29 cellular contexts compared by ENCODE assay signal in the genomic region with DNA sequence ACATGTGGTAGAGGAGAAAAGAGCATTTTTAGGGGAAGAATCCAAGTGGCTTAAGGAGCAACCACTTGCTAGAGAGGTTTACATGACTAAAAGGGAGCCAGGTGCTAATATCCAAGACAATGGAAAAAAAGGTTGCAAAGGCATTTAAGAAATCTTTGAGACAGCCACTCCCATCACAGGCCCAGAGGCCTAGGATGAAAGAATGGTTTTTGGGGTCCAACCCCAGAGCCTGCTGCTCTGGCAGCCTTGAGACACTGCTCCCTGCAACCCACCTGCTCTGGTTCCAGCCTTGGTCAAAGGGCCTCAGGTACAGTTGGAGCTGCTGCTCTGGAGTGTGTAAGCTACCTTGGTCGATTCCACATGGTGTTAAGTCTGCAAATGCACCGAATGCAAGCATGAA.
"Had no signal": no experiment of that assay in that cellular context is flagged by ENCODE, and none has a peak within 500 bp of the region (broad histone marks: within the 10 kb centered on the region; RNA-seq: fewer than 3 reads in every experiment).

No MANE protein-coding gene starts in this region.

- H2AFZ ChIP-seq: neural progenitor cell, parathyroid adenoma had no signal

- H3K4me1 ChIP-seq: neural progenitor cell, parathyroid adenoma, psoas muscle, right lobe of liver, sigmoid colon, stomach, thyroid gland, tibial nerve, upper lobe of left lung, vagina had no signal

- ATAC-seq: natural killer cell; psoas muscle; right cardiac atrium; right lobe of liver; stimulated activated effector memory CD8-positive, alpha-beta T cell treated with anti-CD3 and anti-CD28 coated beads, Interleukin-12 subunit alpha, Interleukin-12 subunit beta, amount 100 ng/mL, for 72 hours; stimulated activated naive B cell treated with anti-CD40 and anti-IgM and Interleukin-4, amounts not matched to agents 10 μg/mL and 1 μg/mL and 100 μg/mL, for 72 hours had no signal

- H3K27ac ChIP-seq: neural progenitor cell, ovary, parathyroid adenoma, psoas muscle, right lobe of liver, sigmoid colon, stomach, thoracic aorta, thyroid gland, tibial nerve, upper lobe of left lung, vagina had no signal

- H3K36me3 Mint-ChIP-seq: natural killer cell; neural progenitor cell; stimulated activated effector memory CD8-positive, alpha-beta T cell treated with anti-CD3 and anti-CD28 coated beads, Interleukin-12 subunit alpha, Interleukin-12 subunit beta, amount 100 ng/mL, for 72 hours had no signal

- H3K27me3 Mint-ChIP-seq: progenitor cell of endocrine pancreas; stimulated activated naive B cell treated with anti-CD40 and anti-IgM and Interleukin-4, amounts not matched to agents 10 μg/mL and 1 μg/mL and 100 μg/mL, for 72 hours; stimulated activated naive CD8-positive, alpha-beta T cell treated with anti-CD3 and anti-CD28 coated beads, Interleukin-15, Interleukin-2, amounts not matched to agents 100 ng/mL and 50 ng/mL, for 24 hours had no signal

- H3K4me2 ChIP-seq: neural progenitor cell had no signal

- H3K4me3 Mint-ChIP-seq: natural killer cell; nephron; neural progenitor cell; stimulated activated effector memory CD8-positive, alpha-beta T cell treated with anti-CD3 and anti-CD28 coated beads, Interleukin-12 subunit alpha, Interleukin-12 subunit beta, amount 100 ng/mL, for 72 hours; stimulated activated naive B cell treated with anti-CD40 and anti-IgM and Interleukin-4, amounts not matched to agents 10 μg/mL and 1 μg/mL and 100 μg/mL, for 72 hours; stimulated activated naive CD8-positive, alpha-beta T cell treated with anti-CD3 and anti-CD28 coated beads, Interleukin-15, Interleukin-2, amounts not matched to agents 100 ng/mL and 50 ng/mL, for 24 hours had no signal

- H3K4me3 ChIP-seq: neural progenitor cell, ovary, psoas muscle, right lobe of liver, sigmoid colon, stomach, thoracic aorta, thyroid gland, tibial nerve, upper lobe of left lung, vagina had no signal

- H3K27me3 ChIP-seq: neural progenitor cell, ovary, right lobe of liver, sigmoid colon, stomach, thyroid gland, tibial nerve, upper lobe of left lung, vagina had no signal

- H3K27ac Mint-ChIP-seq: natural killer cell; nephron; neural progenitor cell; progenitor cell of endocrine pancreas; stimulated activated effector memory CD8-positive, alpha-beta T cell treated with anti-CD3 and anti-CD28 coated beads, Interleukin-12 subunit alpha, Interleukin-12 subunit beta, amount 100 ng/mL, for 72 hours; stimulated activated naive B cell treated with anti-CD40 and anti-IgM and Interleukin-4, amounts not matched to agents 10 μg/mL and 1 μg/mL and 100 μg/mL, for 72 hours; stimulated activated naive CD8-positive, alpha-beta T cell treated with anti-CD3 and anti-CD28 coated beads, Interleukin-15, Interleukin-2, amounts not matched to agents 100 ng/mL and 50 ng/mL, for 24 hours had no signal

- FAIRE-seq: small intestine, urothelium cell line had no signal

- H3K9me3 ChIP-seq: ovary, psoas muscle, right lobe of liver, thoracic aorta, thyroid gland, vagina had no signal

- H3K79me2 ChIP-seq: parathyroid adenoma had no signal

- H3K9ac ChIP-seq: neural progenitor cell, parathyroid adenoma had no signal

- H3K4me1 Mint-ChIP-seq: natural killer cell; nephron; neural progenitor cell; stimulated activated effector memory CD8-positive, alpha-beta T cell treated with anti-CD3 and anti-CD28 coated beads, Interleukin-12 subunit alpha, Interleukin-12 subunit beta, amount 100 ng/mL, for 72 hours had no signal

- DNase-seq: natural killer cell; occipital lobe; ovary; posterior cingulate gyrus; psoas muscle; right cardiac atrium; right lobe of liver; sigmoid colon; small intestine; stimulated activated CD4-positive, alpha-beta T cell treated with anti-CD3 and anti-CD28 coated beads, Interleukin-15, amount 100 ng/mL, for 24 hours; stimulated activated CD4-positive, alpha-beta T cell treated with anti-CD3 and anti-CD28 coated beads, Interleukin-2, amount 100 ng/mL, for 24 hours; stimulated activated CD4-positive, alpha-beta T cell treated with anti-CD3 and anti-CD28 coated beads, Interleukin-2, amount 100 ng/mL, for 48 hours; stimulated activated CD4-positive, alpha-beta T cell treated with anti-CD3 and anti-CD28 coated beads, Interleukin-4, amount 100 ng/mL, for 24 hours; stimulated activated naive B cell treated with anti-CD40 and anti-IgM and Interleukin-4, amounts not matched to agents 10 μg/mL and 1 μg/mL and 100 μg/mL, for 72 hours; stimulated activated naive CD4-positive, alpha-beta T cell treated with Interleukin-2 at 50 U/mL for 16 hours; stomach; thyroid gland; trophoblast cell; upper lobe of left lung had no signal

- H3K36me3 ChIP-seq: neural progenitor cell, ovary, right lobe of liver, sigmoid colon, stomach, thoracic aorta, thyroid gland, tibial nerve, upper lobe of left lung, vagina had no signal
